21 cellular contexts compared by ENCODE assay signal in genomic region chr9:120405134-120405533, GRCh38.
A peak's percentile ranks its signal among the peaks of the same experiment; 100 is the strongest.
DNase-seq lines count a peak whose midpoint lies in the region; ATAC-seq and TF ChIP-seq lines count a peak whose summit lies in the region.
"Had no signal": no experiment of that assay in that cellular context is flagged by ENCODE, and none has a peak within 500 bp of the region (broad histone marks: within the 10 kb centered on the region; RNA-seq: fewer than 3 reads in every experiment).

No MANE protein-coding gene starts in this region.

- POLR2A ChIA-PET in PC-9 (lab: Charles Lee; ENCODE audit: unreplicated experiment) = no interaction called here

- ATAC-seq in stimulated activated naive CD8-positive, alpha-beta T cell treated with anti-CD3 and anti-CD28 coated beads, Interleukin-15, Interleukin-2, amounts not matched to agents 100 U/mL and 50 U/mL, for 24 hours = no peak
- ATAC-seq: CD8-positive, alpha-beta T cell; GM12878; HCT116 had no signal

- H3K4me3 ChIP-seq in PC-9 = no peak overlapping the region
- no peak overlapping the region for H3K4me3 ChIP-seq in osteoblast (ENCODE audit: insufficient read depth, low read length)
- H3K4me3 ChIP-seq: BLaER1, GM12878 had no signal

- DNase-seq in stimulated activated naive CD8-positive, alpha-beta T cell treated with anti-CD3 and anti-CD28 coated beads, Interleukin-15, Interleukin-2, amounts not matched to agents 100 U/mL and 50 U/mL, for 24 hours = no peak
- DNase-seq in PC-9 = no peak
- no peak for DNase-seq in osteoblast (ENCODE audit: insufficient read length, low spot score, missing footprints)
- no peak for DNase-seq in A172 (ENCODE audit: low spot score)
- no peak for DNase-seq in stimulated activated naive CD4-positive, alpha-beta T cell treated with Interleukin-2 at 50 U/mL for 16 hours (lab: John Stamatoyannopoulos, UW)
- DNase-seq in NCI-H1105 (lab: John Stamatoyannopoulos, UW) = no peak
- DNase-seq: CD8-positive, alpha-beta T cell; DMS 273 treated with DMSO at 0.1 percent for 48 hours; DMS53; DND-41; EL; GOT3; H7; HFFc6 had no signal

- intact Hi-C loops in PC-9 (cut with micrococcal nuclease; ENCODE audit: unreplicated experiment) = no loop called here

- no peaks in the 10 kb centered on the region for H3K27me3 Mint-ChIP-seq in stimulated activated naive CD8-positive, alpha-beta T cell treated with anti-CD3 and anti-CD28 coated beads, Interleukin-15, Interleukin-2, amounts not matched to agents 100 ng/mL and 50 ng/mL, for 24 hours
- H3K27me3 Mint-ChIP-seq: IgD-negative memory B cell had no signal

- H3K79me2 ChIP-seq in PC-9 (ENCODE audit: low read depth) (no peaks in the 10 kb centered on the region), osteoblast (ENCODE audit: insufficient read depth, low read length) (peaks cover 12% of the 10 kb centered on the region)

- no peak overlapping the region for H3K4me3 Mint-ChIP-seq in stimulated activated naive CD8-positive, alpha-beta T cell treated with anti-CD3 and anti-CD28 coated beads, Interleukin-15, Interleukin-2, amounts not matched to agents 100 ng/mL and 50 ng/mL, for 24 hours
- H3K4me3 Mint-ChIP-seq: CD14-positive monocyte; CD8-positive, alpha-beta T cell; HFFc6; IgD-negative memory B cell had no signal

- TF ChIP-seq CTCF in PC-9 (conservative IDR thresholded peaks at IDR 0.05) = no peak
- TF ChIP-seq CTCF in osteoblast (IDR thresholded peaks at IDR 0.05; ENCODE audit: extremely low read depth, low read depth, low read length) = no peak

- BruUV-seq in PC-9 (replicated peaks; lab: Mats Ljungman, UMichigan) = no TSS peak

- H4K20me1 ChIP-seq in PC-9 (ENCODE audit: insufficient read depth) (no peaks in the 10 kb centered on the region; the same call in 1 of the 2 replicates), osteoblast (ENCODE audit: insufficient read depth, low read length) (no peaks in the 10 kb centered on the region)
- H4K20me1 ChIP-seq: BLaER1 had no signal

- H3K4me1 Mint-ChIP-seq in stimulated activated naive CD8-positive, alpha-beta T cell treated with anti-CD3 and anti-CD28 coated beads, Interleukin-15, Interleukin-2, amounts not matched to agents 100 ng/mL and 50 ng/mL, for 24 hours (ENCODE audit: low read depth) = peaks cover 16% of the 10 kb centered on the region

- H3K27ac ChIP-seq in PC-9 (peak overlapping the region; percentile 96), osteoblast (ENCODE audit: low read depth, low read length) (peak overlapping the region; percentile 22)
- H3K27ac ChIP-seq: BLaER1, HL-60 had no signal

- H3K9me3 ChIP-seq in PC-9 (ENCODE audit: insufficient read depth, low read depth) = no peaks in the 10 kb centered on the region
- H3K9me3 ChIP-seq in osteoblast (ENCODE audit: low read depth, low read length) = no peaks in the 10 kb centered on the region
- H3K9me3 ChIP-seq: BLaER1 had no signal

- H3K4me1 ChIP-seq in PC-9 (replicated peaks; ENCODE audit: insufficient read depth) = peaks cover 30% of the 10 kb centered on the region
- H3K4me1 ChIP-seq in osteoblast (ENCODE audit: insufficient read depth, low read length) = peaks cover 35% of the 10 kb centered on the region
- H3K4me1 ChIP-seq: BLaER1 had no signal

- H3K27ac Mint-ChIP-seq in stimulated activated naive CD8-positive, alpha-beta T cell treated with anti-CD3 and anti-CD28 coated beads, Interleukin-15, Interleukin-2, amounts not matched to agents 100 ng/mL and 50 ng/mL, for 24 hours = peak overlapping the region; percentile 40
- H3K27ac Mint-ChIP-seq: IgD-negative memory B cell had no signal

- peaks cover 68% of the 10 kb centered on the region for H3K36me3 Mint-ChIP-seq in stimulated activated naive CD8-positive, alpha-beta T cell treated with anti-CD3 and anti-CD28 coated beads, Interleukin-15, Interleukin-2, amounts not matched to agents 100 ng/mL and 50 ng/mL, for 24 hours (ENCODE audit: low read depth)

- H3K9me3 Mint-ChIP-seq in stimulated activated naive CD8-positive, alpha-beta T cell treated with anti-CD3 and anti-CD28 coated beads, Interleukin-15, Interleukin-2, amounts not matched to agents 100 ng/mL and 50 ng/mL, for 24 hours = no peaks in the 10 kb centered on the region
- H3K9me3 Mint-ChIP-seq: CD14-positive monocyte; CD8-positive, alpha-beta T cell; HFFc6; IgD-negative memory B cell had no signal

- CTCF ChIA-PET in PC-9 (lab: Charles Lee) = no interaction called here

- H3K27me3 ChIP-seq in PC-9 (ENCODE audit: insufficient read depth, low read depth) (no peaks in the 10 kb centered on the region), osteoblast (ENCODE audit: insufficient read depth, low read length) (no peaks in the 10 kb centered on the region)
- H3K27me3 ChIP-seq: BLaER1 had no signal

- no peaks in the 10 kb centered on the region for H3K9me2 ChIP-seq in PC-9 (ENCODE audit: insufficient read depth)

- H3F3A ChIP-seq in PC-9 (ENCODE audit: insufficient read depth, low read depth) = peaks cover 23% of the 10 kb centered on the region

- H3K36me3 ChIP-seq in PC-9 (ENCODE audit: low read depth) = peaks cover 19% of the 10 kb centered on the region
- peaks cover 78% of the 10 kb centered on the region for H3K36me3 ChIP-seq in osteoblast (ENCODE audit: insufficient read depth, low read length)

- H3K4me2 ChIP-seq in PC-9 (no peak overlapping the region), osteoblast (ENCODE audit: insufficient read depth, low read length) (no peak overlapping the region)
- H3K4me2 ChIP-seq: BLaER1 had no signal

- H2AFZ ChIP-seq in PC-9 (no peak overlapping the region), osteoblast (ENCODE audit: low read length) (no peak overlapping the region)
